In genomic region chrX:108696690-108697089, GRCh38 we compare ENCODE assay signal across 16 cellular contexts. TPM values are rescaled to one million over a fixed set of nuclear protein-coding genes. Genes with fewer than 3 reads are reported as not detected.
DNase-seq lines count a peak whose midpoint lies in the region; ATAC-seq and TF ChIP-seq lines count a peak whose summit lies in the region.
"Had no signal": no experiment of that assay in that cellular context is flagged by ENCODE, and none has a peak within 500 bp of the region (broad histone marks: within the 10 kb centered on the region; RNA-seq: fewer than 3 reads in every experiment).

No MANE protein-coding gene starts in this region.

- ATAC-seq in foreskin keratinocyte (peak; percentile 60), GM18520 (IDR thresholded peaks at IDR 0.05; ENCODE audit: unreplicated experiment) (no peak)

- no peaks in the 10 kb centered on the region for H3K79me2 ChIP-seq in mammary epithelial cell (ENCODE audit: insufficient read depth, low read length)

- BruUV-seq in mammary epithelial cell (replicated peaks; lab: Mats Ljungman, UMichigan): TSS peak; percentile 77

- no peak overlapping the region for H2AFZ ChIP-seq in mammary epithelial cell (ENCODE audit: low read depth, low read length)

- DNase-seq in COLO829 (ENCODE audit: low spot score): peak; percentile 2
- peak; percentile 3 for DNase-seq in HT1080 (ENCODE audit: low read depth)
- DNase-seq in mammary epithelial cell: peak; percentile 1
- DNase-seq in foreskin keratinocyte: no peak
- DNase-seq in cerebellar cortex (ENCODE audit: low spot score): no peak
- no peak for DNase-seq in HuH-7 (ENCODE audit: low spot score)
- DNase-seq: Calu3; CD4-positive, alpha-beta T cell; EL; HFFc6; NCI-H1105 treated with DMSO at 0.1 percent for 48 hours; NCI-H1694 treated with DMSO at 0.1 percent for 48 hours; NCI-H510A treated with DMSO at 0.1 percent for 48 hours had no signal

- TF ChIP-seq CTCF in mammary epithelial cell (conservative IDR thresholded peaks at IDR 0.05 in 1 of 2, IDR thresholded peaks at IDR 0.05 in 1 of 2; ENCODE audit: extremely low read depth in 1 of 2, insufficient read depth in 1 of 2, low read depth in 1 of 2, low read length in 2 of 2): no peak
- TF ChIP-seq CTCF in foreskin keratinocyte (conservative IDR thresholded peaks at IDR 0.05): no peak

- intact Hi-C loops in mammary epithelial cell (cut with micrococcal nuclease): no loop called here

- no peaks in the 10 kb centered on the region for H4K20me1 ChIP-seq in mammary epithelial cell (ENCODE audit: insufficient read depth, low read length)

- H3K27ac ChIP-seq in mammary epithelial cell (ENCODE audit: insufficient read depth, low read depth, low read length): no peak overlapping the region
- no peak overlapping the region for H3K27ac ChIP-seq in foreskin keratinocyte
- H3K27ac ChIP-seq: SJSA1 had no signal

- H3K4me3 ChIP-seq in mammary epithelial cell (replicated peaks in 1 of 3; ENCODE audit: insufficient read depth in 1 of 3, low read depth in 2 of 3, low read length in 3 of 3): no peak overlapping the region
- H3K4me3 ChIP-seq: SJSA1 had no signal

- dilution Hi-C loops in mammary epithelial cell (cut with HindIII; ENCODE audit: low sequenced_read_pairs): no loop called here

- 91% methylated on average over 3 of the region's 3 CpGs for WGBS in mammary epithelial cell (ENCODE audit: low coverage, missing lambda C conversion rate)

- in situ Hi-C loops in mammary epithelial cell (cut with MboI; ENCODE audit: low sequenced_read_pairs in 2 of 2): no loop called here

- no peak overlapping the region for H3K4me2 ChIP-seq in mammary epithelial cell (ENCODE audit: insufficient read depth, low read depth, low read length)

- H3K27me3 ChIP-seq in mammary epithelial cell (ENCODE audit: insufficient read depth, low read length) (peaks cover 3% of the 10 kb centered on the region), foreskin keratinocyte (no peaks in the 10 kb centered on the region)
- H3K27me3 ChIP-seq: SJSA1 had no signal

- H3K36me3 ChIP-seq in mammary epithelial cell (ENCODE audit: insufficient read depth, low read length): peaks cover 1% of the 10 kb centered on the region
- H3K36me3 ChIP-seq: SJSA1 had no signal

- CTCF ChIA-PET in mammary epithelial cell (lab: Charles Lee; ENCODE audit: low non-redundant PET): no interaction called here

- H3K4me1 ChIP-seq in mammary epithelial cell (ENCODE audit: insufficient read depth, low read length) (no peaks in the 10 kb centered on the region), foreskin keratinocyte (no peaks in the 10 kb centered on the region)
- H3K4me1 ChIP-seq: SJSA1 had no signal

- H3K9ac ChIP-seq in mammary epithelial cell (ENCODE audit: insufficient read depth, low read length): no peak overlapping the region

- no peaks in the 10 kb centered on the region for H3K9me3 ChIP-seq in mammary epithelial cell (replicated peaks; ENCODE audit: insufficient read depth, low read length)
- H3K9me3 ChIP-seq: SJSA1 had no signal

RNA-seq across cellular contexts. Expression of gene IRS4, which starts 39.7 kb away (rescaled TPM):
- total RNA-seq in HT1080 (2014; rRNA removed; shearing (Covaris generic)): not detected in 2 replicates
- polyA plus RNA-seq in HT1080 (2015; cell fraction: cytosol; rRNA removed): 0.01 TPM in 1 of 2 replicates, not detected in the other
- polyA plus RNA-seq in HT1080 (2015; cell fraction: nucleus; rRNA removed): not detected in 2 replicates
- total RNA-seq in mammary epithelial cell: not detected
- not detected for polyA plus RNA-seq in mammary epithelial cell
- polyA minus RNA-seq in mammary epithelial cell: not detected
- total RNA-seq in foreskin keratinocyte: not detected in 2 replicates
- not detected in 2 replicates for polyA plus RNA-seq in foreskin keratinocyte
- total RNA-seq: Calu3; CD4-positive, alpha-beta T cell; HFFc6; SJSA1 had no signal
- polyA plus RNA-seq: BJ had no signal

Comparison
In these comparisons a context has a peak if more than half of its experiments do, and no peak if none do; other contexts are left out.
1. DNase-seq: peak in COLO829 (single experiment), HT1080 (single experiment) and mammary epithelial cell (single experiment); none in foreskin keratinocyte (0 of 2), cerebellar cortex (single experiment) and HuH-7 (single experiment).